In the genomic region with DNA sequence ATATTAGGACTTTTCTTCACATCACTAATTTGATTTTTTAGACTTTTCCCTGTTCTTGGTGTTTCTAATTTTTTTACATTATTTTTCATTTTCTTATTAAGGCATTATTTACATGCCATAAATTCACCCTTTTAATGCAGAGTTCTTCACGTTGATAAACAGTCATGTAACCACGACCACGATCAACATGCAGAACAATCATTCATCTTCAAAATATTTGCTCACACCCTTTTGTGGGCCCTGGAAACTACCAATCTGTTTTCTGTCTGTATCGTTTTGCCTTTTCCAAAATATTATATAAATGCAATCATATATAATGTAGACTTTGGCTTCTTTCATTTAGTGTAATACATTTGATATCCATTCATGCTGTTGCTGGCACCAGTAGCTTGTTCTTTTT, we compare ENCODE assay signal across 19 cellular contexts. TPM values are rescaled to one million over a fixed set of nuclear protein-coding genes. Genes with fewer than 3 reads are reported as not detected.
DNase-seq lines count a peak whose midpoint lies in the region; ATAC-seq and TF ChIP-seq lines count a peak whose summit lies in the region.
"Had no signal": no experiment of that assay in that cellular context is flagged by ENCODE, and none has a peak within 500 bp of the region (broad histone marks: within the 10 kb centered on the region; RNA-seq: fewer than 3 reads in every experiment).

No MANE protein-coding gene starts in this region.

- H3K27ac ChIP-seq in RWPE2 (ENCODE audit: poor library complexity, severe bottlenecking) (no peak overlapping the region), foreskin keratinocyte (no peak overlapping the region), sigmoid colon (peak overlapping the region in 3 of 4 donors; percentile 86 to 93 (median 91))
- H3K27ac ChIP-seq: A549; BLaER1 treated with 17β-estradiol and CSF1 and Interleukin-3, amounts not matched to agents 10 nM and 100 nM had no signal

- ATAC-seq in RWPE2 (ENCODE audit: low read depth) = peak; percentile 36; the same call in 1 of the 3 replicates
- peak; percentile 57 for ATAC-seq in foreskin keratinocyte
- ATAC-seq: A549 had no signal

- TF ChIP-seq CTCF in RWPE2 (IDR thresholded peaks at IDR 0.05; ENCODE audit: poor library complexity, severe bottlenecking) = no peak
- no peak for TF ChIP-seq CTCF in foreskin keratinocyte (conservative IDR thresholded peaks at IDR 0.05)
- no peak for TF ChIP-seq CTCF in sigmoid colon (IDR thresholded peaks at IDR 0.05)

- no peak for TF ChIP-seq EP300 in sigmoid colon (IDR thresholded peaks at IDR 0.05)

- TF ChIP-seq POLR2A in sigmoid colon (IDR thresholded peaks at IDR 0.05) = no peak

- intact Hi-C loops in sigmoid colon (cut with DNase I) = no loop called here

- H3K9me3 ChIP-seq in RWPE2 (ENCODE audit: severe bottlenecking) = no peaks in the 10 kb centered on the region
- H3K9me3 ChIP-seq in sigmoid colon = no peaks in the 10 kb centered on the region
- H3K9me3 ChIP-seq: A549, BE2C had no signal

- H3K4me3 ChIP-seq in RWPE2 (ENCODE audit: severe bottlenecking) (no peak overlapping the region), sigmoid colon (no peak overlapping the region)
- H3K4me3 ChIP-seq: A549; BLaER1 treated with 17β-estradiol and CSF1 and Interleukin-3, amounts not matched to agents 10 nM and 100 nM had no signal

- H3K4me1 ChIP-seq in RWPE2 (ENCODE audit: insufficient read depth, poor library complexity, severe bottlenecking) (peaks cover 11% of the 10 kb centered on the region), foreskin keratinocyte (peaks cover 21% of the 10 kb centered on the region), sigmoid colon (peaks cover 0 to 63% (median 53%) of the 10 kb centered on the region in 4 donors)
- H3K4me1 ChIP-seq: A549; BE2C; BLaER1 treated with 17β-estradiol and CSF1 and Interleukin-3, amounts not matched to agents 10 nM and 100 nM had no signal

- WGBS in sigmoid colon, 2 donors = 26 to 61% methylated on average over 4 of the region's 4 CpGs

- H3K36me3 ChIP-seq in RWPE2 (ENCODE audit: low read depth) (no peaks in the 10 kb centered on the region), sigmoid colon (no peaks in the 10 kb centered on the region)
- H3K36me3 ChIP-seq: BE2C; BLaER1 treated with 17β-estradiol and CSF1 and Interleukin-3, amounts not matched to agents 10 nM and 100 nM had no signal

- H3K27me3 ChIP-seq in RWPE2 (ENCODE audit: insufficient read depth, poor library complexity, severe bottlenecking) (no peaks in the 10 kb centered on the region), foreskin keratinocyte (no peaks in the 10 kb centered on the region), sigmoid colon (no peaks in the 10 kb centered on the region)
- H3K27me3 ChIP-seq: BLaER1 treated with 17β-estradiol and CSF1 and Interleukin-3, amounts not matched to agents 10 nM and 100 nM had no signal

- DNase-seq in EH (ENCODE audit: low read depth) (peak; percentile 13), RWPE2 (ENCODE audit: low spot score) (no peak), foreskin keratinocyte (peak in 1 of 2 donors; percentile 66), sigmoid colon (no peak), T-helper 2 cell (no peak), NCI-H345 (lab: John Stamatoyannopoulos, UW) (no peak), NCI-H1417 (lab: John Stamatoyannopoulos, UW) (no peak)
- DNase-seq: 8988T; ACHN; AML-193; BE2C; CD4-positive, alpha-beta T cell; CD8-positive, alpha-beta memory T cell; DMS 273 treated with DMSO at 0.1 percent for 48 hours; DMS79; H7; HCEC 1CT had no signal

RNA-seq across cellular contexts. Expression of a gene that starts 48.7 kb away (rescaled TPM):
- total RNA-seq in foreskin keratinocyte (9.0 and 14.0 TPM in 2 replicates), sigmoid colon (100 to 1,000 TPM; 116 to 205 (median 170) TPM)
- polyA plus RNA-seq in foreskin keratinocyte (3.8 and 4.9 TPM in 2 replicates), sigmoid colon (100 to 1,000 TPM in 1 of 3 donors, 10 to 100 TPM in 2; 26.4 to 143 (median 58.3) TPM)

Comparison
In these comparisons a context has a peak if more than half of its experiments do, and no peak if none do; other contexts are left out.
1. H3K27ac ChIP-seq: peak in sigmoid colon (3 of 4); none in RWPE2 (single experiment) and foreskin keratinocyte (single experiment).